Comparison of ENCODE assay signal across 17 cellular contexts in genomic region chr5:80143491-80143890, GRCh38.
A peak's percentile ranks its signal among the peaks of the same experiment; 100 is the strongest.
DNase-seq lines count a peak whose midpoint lies in the region; ATAC-seq, FAIRE-seq and TF ChIP-seq lines count a peak whose summit lies in the region.
"Had no signal": no experiment of that assay in that cellular context is flagged by ENCODE, and none has a peak within 500 bp of the region (broad histone marks: within the 10 kb centered on the region; RNA-seq: fewer than 3 reads in every experiment).

No MANE protein-coding gene starts in this region.

- no peak overlapping the region for H3K4me2 ChIP-seq in HepG2 (ENCODE audit: low read depth, low read length)
- H3K4me2 ChIP-seq in OCI-LY7 (ENCODE audit: low read length) = peak overlapping the region; percentile 56

- ATAC-seq in HepG2 (no peak; the same call in 2 of the 3 replicates), right lobe of liver (no peak), lower lobe of right lung (no peak), left lung (no peak), GM19463 (IDR thresholded peaks at IDR 0.05; ENCODE audit: unreplicated experiment) (no peak), HG02970 (IDR thresholded peaks at IDR 0.05; ENCODE audit: low FRiP score, unreplicated experiment) (no peak)

- TF ChIP-seq EP300 in HepG2 (IDR thresholded peaks at IDR 0.05; ENCODE audit: low read depth in 2 of 2, low read length in 2 of 2) (no peak), HepG2 (CRISPR knock-in tag; IDR thresholded peaks at IDR 0.05; ENCODE audit: borderline replicate concordance) (no peak)

- CTCF ChIA-PET in HepG2 (lab: Yijun Ruan, JAX; ENCODE audit: low intra/inter-chr PET ratio, low total read pairs) (no interaction called here), OCI-LY7 (lab: Charles Lee; ENCODE audit: unreplicated experiment) (no interaction called here)

- H2AFZ ChIP-seq in HepG2 (ENCODE audit: low read length) (no peak overlapping the region), OCI-LY7 (ENCODE audit: low read length) (peak overlapping the region; percentile 46; the same call in 1 of the 2 replicates)

- no TSS peak for BruUV-seq in HepG2 (replicated peaks; lab: Mats Ljungman, UMichigan)
- BruUV-seq in OCI-LY7 (replicated peaks; lab: Mats Ljungman, UMichigan) = no TSS peak

- H3K4me1 ChIP-seq in HepG2 (ENCODE audit: insufficient read depth, low read length) = no peaks in the 10 kb centered on the region
- no peaks in the 10 kb centered on the region for H3K4me1 ChIP-seq in right lobe of liver
- H3K4me1 ChIP-seq in OCI-LY7 (ENCODE audit: insufficient read depth, low read length, poor library complexity, severe bottlenecking) = peaks cover 46% of the 10 kb centered on the region
- H3K4me1 ChIP-seq in lower lobe of right lung = peaks cover 41% of the 10 kb centered on the region
- peaks cover 16 to 41% of the 10 kb centered on the region in 2 donors for H3K4me1 ChIP-seq in left lung

- intact Hi-C loops in HepG2 (cut with micrococcal nuclease; ENCODE audit: unreplicated experiment) = no loop called here
- intact Hi-C loops in right lobe of liver (cut with DNase I) = no loop called here
- intact Hi-C loops in OCI-LY7 (cut with micrococcal nuclease; ENCODE audit: unreplicated experiment) = loop anchor here (2.0 to 5.0 kb wide), 2 partner anchors 47 to 109 kb away; no protein-coding TSS in a partner anchor
- intact Hi-C loops in lower lobe of right lung (cut with DNase I) = no loop called here
- intact Hi-C loops in left lung (cut with DNase I) = no loop called here

- FAIRE-seq in HepG2 (lab: Jason Lieb, UNC) = no peak
- FAIRE-seq: endometrium, RCC 7860 had no signal

- WGBS in HepG2 (ENCODE audit: low lambda C conversion rate) = 99% methylated on average over 13 of the region's 13 CpGs
- WGBS in right lobe of liver (ENCODE audit: insufficient coverage, low coverage, low lambda C conversion rate, missing lambda C conversion rate) = 98% methylated on average over 10 of the region's 13 CpGs

- no peak overlapping the region for H3K9ac ChIP-seq in HepG2 (ENCODE audit: insufficient read depth, low read depth, low read length)

- POLR2A ChIA-PET in HepG2 (lab: Yijun Ruan, JAX) = interaction anchor here (1.0 kb wide), 1 partner anchor 62 kb away, joined by 4 read pairs; no protein-coding TSS in a partner anchor
- POLR2A ChIA-PET in OCI-LY7 (lab: Charles Lee) = interaction anchor here (0.9 to 1.0 kb wide), 3 partner anchors 39 to 125 kb away, joined by 3 to 5 read pairs (median 3); no protein-coding TSS in a partner anchor

- H3K27me3 ChIP-seq in HepG2 (ENCODE audit: control insufficient read depth in 1 of 2, insufficient read depth in 2 of 2, low read length in 2 of 2) (no peaks in the 10 kb centered on the region), right lobe of liver (no peaks in the 10 kb centered on the region), lower lobe of right lung (ENCODE audit: low read depth) (no peaks in the 10 kb centered on the region), left lung (no peaks in the 10 kb centered on the region)
- H3K27me3 ChIP-seq: breast epithelium, MG63 had no signal

- H4K20me1 ChIP-seq in HepG2 (ENCODE audit: insufficient read depth, low read length) (no peaks in the 10 kb centered on the region), OCI-LY7 (ENCODE audit: insufficient read depth, low read length) (no peaks in the 10 kb centered on the region)

- H3K9me2 ChIP-seq in OCI-LY7 (ENCODE audit: insufficient read depth, low read length) = no peaks in the 10 kb centered on the region

- no peaks in the 10 kb centered on the region for H3K79me2 ChIP-seq in HepG2 (ENCODE audit: insufficient read depth, low read length)
- no peaks in the 10 kb centered on the region for H3K79me2 ChIP-seq in OCI-LY7 (ENCODE audit: insufficient read depth, low read depth, low read length)

- H3K4me3 ChIP-seq in HepG2 (replicated peaks in 1 of 3; ENCODE audit: insufficient read depth in 1 of 3, low read depth in 2 of 3, low read length in 3 of 3) = no peak overlapping the region
- H3K4me3 ChIP-seq in right lobe of liver = no peak overlapping the region
- peak overlapping the region; percentile 32 for H3K4me3 ChIP-seq in OCI-LY7 (ENCODE audit: low read depth, low read length, poor library complexity, severe bottlenecking)
- no peak overlapping the region for H3K4me3 ChIP-seq in lower lobe of right lung
- H3K4me3 ChIP-seq in left lung = no peak overlapping the region
- H3K4me3 ChIP-seq: breast epithelium, MG63 had no signal

- in situ Hi-C loops in HepG2 (cut with HindIII; ENCODE audit: extremely low pct_ligation_motif_present, low pct_unique_long_range_greater_than_20kb) = no loop called here

- TF ChIP-seq POLR2A in HepG2 (IDR thresholded peaks at IDR 0.05; ENCODE audit: insufficient read depth in 1 of 2, low read depth in 2 of 2, low read length in 2 of 2) (no peak), right lobe of liver (IDR thresholded peaks at IDR 0.05) (no peak)

- H3K9me3 ChIP-seq in HepG2 (ENCODE audit: low read length) = no peaks in the 10 kb centered on the region
- H3K9me3 ChIP-seq in right lobe of liver = no peaks in the 10 kb centered on the region
- H3K9me3 ChIP-seq in OCI-LY7 (ENCODE audit: low read length) = no peaks in the 10 kb centered on the region
- no peaks in the 10 kb centered on the region for H3K9me3 ChIP-seq in lower lobe of right lung
- H3K9me3 ChIP-seq in left lung = no peaks in the 10 kb centered on the region
- H3K9me3 ChIP-seq: breast epithelium, MG63 had no signal

- peaks cover 14 to 45% of the 10 kb centered on the region in 2 experiments for H3K36me3 ChIP-seq in HepG2 (replicated peaks in 1 of 2; ENCODE audit: control insufficient read depth in 1 of 2, insufficient read depth in 2 of 2, low read length in 2 of 2)
- peaks cover 0 to 53% (median 26%) of the 10 kb centered on the region in 4 donors for H3K36me3 ChIP-seq in right lobe of liver
- peaks cover 81% of the 10 kb centered on the region for H3K36me3 ChIP-seq in OCI-LY7 (ENCODE audit: insufficient read depth, low read length)
- peaks cover 29% of the 10 kb centered on the region for H3K36me3 ChIP-seq in lower lobe of right lung
- peaks cover 0 to 35% of the 10 kb centered on the region in 2 donors for H3K36me3 ChIP-seq in left lung
- H3K36me3 ChIP-seq: breast epithelium, MG63, WERI-Rb-1 had no signal

- H3K27ac ChIP-seq in HepG2 (ENCODE audit: extremely low read length, insufficient read depth, low read length) (no peak overlapping the region), right lobe of liver (no peak overlapping the region), OCI-LY7 (ENCODE audit: low read depth, low read length, poor library complexity, severe bottlenecking) (peak overlapping the region; percentile 75), lower lobe of right lung (peak overlapping the region; percentile 83), left lung (no peak overlapping the region)
- H3K27ac ChIP-seq: WERI-Rb-1 had no signal

- TF ChIP-seq CTCF in HepG2 (CRISPR knock-in tag; IDR thresholded peaks at IDR 0.05) (no peak), right lobe of liver (IDR thresholded peaks at IDR 0.05) (no peak), OCI-LY7 (conservative IDR thresholded peaks at IDR 0.05; ENCODE audit: low read length) (peak; percentile 41; the same call in 1 of the 2 replicates), lower lobe of right lung (IDR thresholded peaks at IDR 0.05) (no peak), left lung (IDR thresholded peaks at IDR 0.05) (no peak)

- DNase-seq in HepG2 (ENCODE audit: low spot score) = no peak
- DNase-seq in right lobe of liver = no peak
- DNase-seq in OCI-LY7 (ENCODE audit: low spot score) = peak; percentile 73
- no peak for DNase-seq in lower lobe of right lung
- DNase-seq in left lung = no peak
- DNase-seq in DMS153 (lab: John Stamatoyannopoulos, UW) = no peak
- DNase-seq: activated naive CD4-positive, alpha-beta T cell treated with anti-CD3 and anti-CD28 coated beads, Interleukin-2, amount 50 U/mL, for 16 hours; MG63; NCI-H2029; NCI-H524 treated with DMSO at 0.1 percent for 48 hours; T-helper 1 cell; WERI-Rb-1 had no signal

- TF ChIP-seq RAD21 in HepG2 (CRISPR knock-in tag; IDR thresholded peaks at IDR 0.05) = no peak

TF ChIP-seq in HepG2, 621 proteins besides CTCF, POLR2A, EP300 and RAD21:
- TF ChIP-seq STAG1 (CRISPR knock-in tag; IDR thresholded peaks at IDR 0.05) (0 out of 2 replicates have a peak, but pooled peaks have one; percentile 13), SNRNP70 (IDR thresholded peaks at IDR 0.05; ENCODE audit: low read depth, low read length) (no peak)

Comparison
In these comparisons a context has a peak if more than half of its experiments do, and no peak if none do; other contexts are left out.
1. H3K27ac ChIP-seq: peak in OCI-LY7 (single experiment) and lower lobe of right lung (single experiment); none in HepG2 (single experiment), right lobe of liver (0 of 3) and left lung (0 of 2).